ENCODE assay signal across 16 cellular contexts in genomic region chr14:59293934-59294661, GRCh38.
DNase-seq lines count a peak whose midpoint lies in the region; ATAC-seq and TF ChIP-seq lines count a peak whose summit lies in the region.
"Had no signal": no experiment of that assay in that cellular context is flagged by ENCODE, and none has a peak within 500 bp of the region (broad histone marks: within the 10 kb centered on the region; RNA-seq: fewer than 3 reads in every experiment).

No MANE protein-coding gene starts in this region.

- intact Hi-C loops in heart left ventricle (cut with DNase I): no loop called here
- intact Hi-C loops in uterus (cut with DNase I; ENCODE audit: low total_unique reads): no loop called here

- no peak overlapping the region for H3K9ac ChIP-seq in parathyroid adenoma
- H3K9ac ChIP-seq: BLaER1 had no signal

- TF ChIP-seq CTCF in heart left ventricle (IDR thresholded peaks at IDR 0.05): no peak
- TF ChIP-seq CTCF in parathyroid adenoma (IDR thresholded peaks at IDR 0.05): no peak
- no peak for TF ChIP-seq CTCF in uterus (IDR thresholded peaks at IDR 0.05)

- peaks cover 9% of the 10 kb centered on the region for H3K79me2 ChIP-seq in parathyroid adenoma

- peak overlapping the region; percentile 25 for H3K4me2 ChIP-seq in parathyroid adenoma (ENCODE audit: low read length)
- H3K4me2 ChIP-seq: BLaER1 had no signal

- H3K4me1 ChIP-seq in heart left ventricle (peaks cover 2 to 70% (median 44%) of the 10 kb centered on the region in 12 donors), parathyroid adenoma (peaks cover 37% of the 10 kb centered on the region), uterus (peaks cover 4 to 6% of the 10 kb centered on the region in 2 donors)
- H3K4me1 ChIP-seq: psoas muscle had no signal

- H3K27ac ChIP-seq in heart left ventricle (peak overlapping the region in 10 of 12 donors; percentile 7 to 78 (median 54)), parathyroid adenoma (peak overlapping the region; percentile 50), uterus (peak overlapping the region; percentile 50 to 51)
- H3K27ac ChIP-seq: BLaER1, psoas muscle, RWPE1 had no signal

- WGBS in heart left ventricle, 4 donors: 55 to 69% (median 64%) methylated on average over 8 of the region's 8 CpGs

- TF ChIP-seq POLR2A in heart left ventricle (IDR thresholded peaks at IDR 0.05) (no peak), uterus (IDR thresholded peaks at IDR 0.05) (no peak)

- H2AFZ ChIP-seq in parathyroid adenoma: peak overlapping the region; percentile 18

- H3K4me3 ChIP-seq in heart left ventricle: no peak overlapping the region
- no peak overlapping the region for H3K4me3 ChIP-seq in parathyroid adenoma (ENCODE audit: low read depth, low read length)
- H3K4me3 ChIP-seq in uterus: no peak overlapping the region
- H3K4me3 ChIP-seq: BLaER1, psoas muscle had no signal

- no peaks in the 10 kb centered on the region for H3K27me3 ChIP-seq in heart left ventricle
- no peaks in the 10 kb centered on the region for H3K27me3 ChIP-seq in parathyroid adenoma (ENCODE audit: control insufficient read depth, insufficient read depth, low read length)
- H3K27me3 ChIP-seq in uterus: no peaks in the 10 kb centered on the region
- H3K27me3 ChIP-seq: BLaER1 had no signal

- H3K9me3 ChIP-seq in heart left ventricle: no peaks in the 10 kb centered on the region
- H3K9me3 ChIP-seq in parathyroid adenoma (ENCODE audit: control insufficient read depth, low read length): no peaks in the 10 kb centered on the region
- H3K9me3 ChIP-seq in uterus: no peaks in the 10 kb centered on the region
- H3K9me3 ChIP-seq: psoas muscle had no signal

- DNase-seq in heart left ventricle (peak; percentile 44 to 69 (median 65)), uterus (no peak), DMS 273 (lab: John Stamatoyannopoulos, UW; ENCODE audit: unreplicated experiment) (no peak), UCSD-AML1 (lab: John Stamatoyannopoulos, UW; ENCODE audit: unreplicated experiment) (no peak), NCI-H510A (lab: John Stamatoyannopoulos, UW) (no peak)
- DNase-seq: activated CD4-positive, alpha-beta T cell treated with anti-CD3 and anti-CD28 coated beads for 4 hours; activated naive CD8-positive, alpha-beta T cell treated with anti-CD3 and anti-CD28 coated beads, Interleukin-2, amount 10 ng/mL, durations not matched to agents 7 days and 5 days; DMS153; islet precursor cell; NCI-H82; psoas muscle; stimulated activated CD4-positive, alpha-beta T cell treated with anti-CD3 and anti-CD28 coated beads, Interleukin-1b, Interleukin-23, amount 100 ng/mL, for 48 hours had no signal

- H3K36me3 ChIP-seq in heart left ventricle (peaks cover 0 to 26% (median 18%) of the 10 kb centered on the region in 9 donors), parathyroid adenoma (ENCODE audit: control insufficient read depth, insufficient read depth, low read length) (no peaks in the 10 kb centered on the region), uterus (no peaks in the 10 kb centered on the region)

- peak; percentile 46 for ATAC-seq in SK-N-SH treated with all-trans-retinoic acid at 6 μM for 48 hours
- ATAC-seq in heart left ventricle: peak; percentile 71 to 87 (median 85)
- ATAC-seq: psoas muscle had no signal

TF ChIP-seq in SK-N-SH treated with all-trans-retinoic acid at 6 μM for 48 hours, 23 proteins besides CTCF, POLR2A, EP300 and RAD21:
- no peak for TF ChIP-seq TSHZ2 (CRISPR knock-in tag; IDR thresholded peaks at IDR 0.05)
- TF ChIP-seq RARB (CRISPR knock-in tag; IDR thresholded peaks at IDR 0.05): no peak
- TF ChIP-seq SNAI2 (CRISPR knock-in tag; IDR thresholded peaks at IDR 0.05): no peak
- TF ChIP-seq ZNF8 (CRISPR knock-in tag; IDR thresholded peaks at IDR 0.05): no peak
- TF ChIP-seq ZNF565 (CRISPR knock-in tag; conservative IDR thresholded peaks at IDR 0.05; ENCODE audit: low read depth): no peak
- TF ChIP-seq TOX (CRISPR knock-in tag; IDR thresholded peaks at IDR 0.05; ENCODE audit: borderline replicate concordance): no peak
- no peak for TF ChIP-seq PATZ1 (CRISPR knock-in tag; IDR thresholded peaks at IDR 0.05; ENCODE audit: borderline replicate concordance)
- TF ChIP-seq BACH2 (CRISPR knock-in tag; IDR thresholded peaks at IDR 0.05; ENCODE audit: borderline replicate concordance): no peak
- TF ChIP-seq ESRRG (CRISPR knock-in tag; IDR thresholded peaks at IDR 0.05): no peak
- TF ChIP-seq GLIS3 (CRISPR knock-in tag; IDR thresholded peaks at IDR 0.05): no peak
- no peak for TF ChIP-seq ZNF70 (CRISPR knock-in tag; IDR thresholded peaks at IDR 0.05)
- no peak for TF ChIP-seq ARNTL (CRISPR knock-in tag; IDR thresholded peaks at IDR 0.05; ENCODE audit: borderline replicate concordance, low read depth)
- TF ChIP-seq ZFP3 (CRISPR knock-in tag; IDR thresholded peaks at IDR 0.05): no peak
- TF ChIP-seq TCF4 (CRISPR knock-in tag; IDR thresholded peaks at IDR 0.05; ENCODE audit: borderline replicate concordance): no peak
- no peak for TF ChIP-seq ZFP30 (CRISPR knock-in tag; IDR thresholded peaks at IDR 0.05)
- no peak for TF ChIP-seq ZC3H10 (CRISPR knock-in tag; IDR thresholded peaks at IDR 0.05)
- no peak for TF ChIP-seq CREB5 (CRISPR knock-in tag; IDR thresholded peaks at IDR 0.05; ENCODE audit: low read depth)

Comparison
In these comparisons a context has a peak if more than half of its experiments do, and no peak if none do; other contexts are left out.
1. DNase-seq: peak in heart left ventricle (5 of 5); none in uterus (0 of 2), DMS 273 (single experiment), UCSD-AML1 (single experiment) and NCI-H510A (single experiment).
2. Peak in every context shown above with its lines, with median percentiles within 50 percentile points of each other: H3K27ac ChIP-seq.